9 cellular contexts compared by ENCODE assay signal in the genomic region with DNA sequence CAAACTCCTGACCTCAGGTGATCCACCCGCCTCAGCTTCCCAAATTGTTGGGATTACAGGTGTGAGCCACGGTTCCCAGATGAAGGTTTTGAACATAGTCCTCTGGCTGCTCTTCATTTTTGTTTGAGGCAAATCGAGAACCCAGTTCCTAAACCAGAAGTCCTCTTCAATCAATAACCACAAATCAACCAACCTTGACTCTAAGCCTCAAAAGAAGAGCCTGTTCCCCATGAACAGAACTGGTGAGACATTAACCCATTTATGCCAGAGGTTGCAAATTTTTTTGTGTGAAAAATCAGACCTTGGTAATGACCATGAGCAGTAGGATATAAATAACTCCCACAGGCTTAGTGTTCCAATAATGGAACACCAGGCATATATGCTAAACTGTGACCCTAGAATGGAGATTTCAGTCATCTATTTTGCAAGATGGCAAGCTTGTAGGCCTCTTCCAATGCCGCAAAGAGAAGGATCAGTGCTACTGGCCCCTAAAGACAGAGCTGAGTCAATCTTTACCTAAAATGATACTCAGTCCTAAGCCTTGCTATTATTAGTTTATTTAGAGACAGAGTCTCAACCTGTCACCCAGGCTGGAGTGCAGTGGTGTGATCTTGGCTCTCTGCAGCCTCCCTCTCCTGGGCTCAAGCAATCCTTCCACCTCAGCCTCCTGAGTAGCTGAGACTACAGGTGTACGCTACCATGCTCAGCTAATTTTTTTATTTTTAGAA.
"Had no signal": no experiment of that assay in that cellular context is flagged by ENCODE, and none has a peak within 500 bp of the region (broad histone marks: within the 10 kb centered on the region; RNA-seq: fewer than 3 reads in every experiment).

No MANE protein-coding gene starts in this region.

- DNase-seq: activated CD4-positive, alpha-beta memory T cell treated with anti-CD3 and anti-CD28 coated beads, Interleukin-2, amount 10 ng/mL, durations not matched to agents 7 days and 5 days; activated CD4-positive, alpha-beta T cell treated with anti-CD3 and anti-CD28 coated beads for 36 hours; activated CD8-positive, alpha-beta memory T cell treated with anti-CD3 and anti-CD28 coated beads, Interleukin-2, amount 50 U/mL, for 4 hours; activated naive CD4-positive, alpha-beta T cell treated with anti-CD3 and anti-CD28 coated beads, Interleukin-2, amount 10 ng/mL, durations not matched to agents 7 days and 5 days; head of caudate nucleus; left colon; naive thymus-derived CD4-positive, alpha-beta T cell; tibial artery; uterus had no signal

- ATAC-seq: activated CD4-positive, alpha-beta T cell treated with anti-CD3 and anti-CD28 coated beads for 36 hours; left colon; naive thymus-derived CD4-positive, alpha-beta T cell had no signal
